Comparison of ENCODE assay signal across 11 cellular contexts in genomic region chr9:89661391-89661949, GRCh38.
DNase-seq lines count a peak whose midpoint lies in the region; ATAC-seq and TF ChIP-seq lines count a peak whose summit lies in the region.
"Had no signal": no experiment of that assay in that cellular context is flagged by ENCODE, and none has a peak within 500 bp of the region (broad histone marks: within the 10 kb centered on the region; RNA-seq: fewer than 3 reads in every experiment).

No MANE protein-coding gene starts in this region.

- H3K4me3 ChIP-seq in SK-N-MC (peak overlapping the region; percentile 55), neutrophil (ENCODE audit: low read depth in 1 of 2, low read length in 1 of 2) (peak overlapping the region; percentile 8 to 43)

- H3K27ac Mint-ChIP-seq in stimulated activated memory B cell treated with anti-CD40 and anti-IgM and Interleukin-4, amounts not matched to agents 10 μg/mL and 1 μg/mL and 100 μg/mL, for 72 hours = no peak overlapping the region
- H3K27ac Mint-ChIP-seq: activated naive CD8-positive, alpha-beta T cell treated with anti-CD3 and anti-CD28 coated beads, Interleukin-2, amount 50 U/mL, for 24 hours; CD4-positive, CD25-positive, alpha-beta regulatory T cell had no signal

- no peaks in the 10 kb centered on the region for H3K9me3 Mint-ChIP-seq in stimulated activated memory B cell treated with anti-CD40 and anti-IgM and Interleukin-4, amounts not matched to agents 10 μg/mL and 1 μg/mL and 100 μg/mL, for 72 hours
- H3K9me3 Mint-ChIP-seq: activated naive CD8-positive, alpha-beta T cell treated with anti-CD3 and anti-CD28 coated beads, Interleukin-2, amount 50 U/mL, for 24 hours had no signal

- H3K27ac ChIP-seq in SK-N-MC = no peak overlapping the region
- H3K27ac ChIP-seq in neutrophil = peak overlapping the region; percentile 99

- H3K9ac ChIP-seq in SK-N-MC (ENCODE audit: insufficient read length) = no peak overlapping the region

- H3K4me1 Mint-ChIP-seq in stimulated activated memory B cell treated with anti-CD40 and anti-IgM and Interleukin-4, amounts not matched to agents 10 μg/mL and 1 μg/mL and 100 μg/mL, for 72 hours = peaks cover 12% of the 10 kb centered on the region

- no peaks in the 10 kb centered on the region for H3K27me3 ChIP-seq in neutrophil

- DNase-seq in Ammon's horn (ENCODE audit: low spot score) (peak; percentile 49), SK-N-MC (ENCODE audit: low read depth, low spot score) (no peak), head of caudate nucleus (peak in 24 of 42 donors; percentile 28 to 66 (median 46)), LoVo (ENCODE audit: low spot score) (no peak), GM19240 (ENCODE audit: insufficient read length, low spot score) (no peak)
- DNase-seq in stimulated activated CD4-positive, alpha-beta T cell treated with anti-CD3 and anti-CD28 coated beads, Interleukin-1b, Interleukin-23, amount 100 ng/mL, for 48 hours = no peak
- DNase-seq: activated naive CD8-positive, alpha-beta T cell treated with anti-CD3 and anti-CD28 coated beads, Interleukin-2, amount 50 U/mL, for 24 hours; CD4-positive, CD25-positive, alpha-beta regulatory T cell; T-helper 2 cell had no signal

- H3K4me1 ChIP-seq in neutrophil (ENCODE audit: control insufficient read depth in 1 of 2, insufficient read depth in 1 of 2, low read depth in 1 of 2, low read length in 1 of 2) = peaks cover 100% of the 10 kb centered on the region in 2 experiments

- peaks cover 54% of the 10 kb centered on the region for H3K27me3 Mint-ChIP-seq in stimulated activated memory B cell treated with anti-CD40 and anti-IgM and Interleukin-4, amounts not matched to agents 10 μg/mL and 1 μg/mL and 100 μg/mL, for 72 hours
- H3K27me3 Mint-ChIP-seq: CD4-positive, CD25-positive, alpha-beta regulatory T cell had no signal

- intact Hi-C loops in head of caudate nucleus (cut with DNase I) = loop anchor here (5.0 kb wide), 1 partner anchor 54 kb away; the partner anchor contains the start of gene GADD45G

- H3K4me3 Mint-ChIP-seq in stimulated activated memory B cell treated with anti-CD40 and anti-IgM and Interleukin-4, amounts not matched to agents 10 μg/mL and 1 μg/mL and 100 μg/mL, for 72 hours = no peak overlapping the region
- H3K4me3 Mint-ChIP-seq: activated naive CD8-positive, alpha-beta T cell treated with anti-CD3 and anti-CD28 coated beads, Interleukin-2, amount 50 U/mL, for 24 hours had no signal

- H3K36me3 Mint-ChIP-seq in stimulated activated memory B cell treated with anti-CD40 and anti-IgM and Interleukin-4, amounts not matched to agents 10 μg/mL and 1 μg/mL and 100 μg/mL, for 72 hours = no peaks in the 10 kb centered on the region
- H3K36me3 Mint-ChIP-seq: CD4-positive, CD25-positive, alpha-beta regulatory T cell had no signal

- H3K36me3 ChIP-seq in SK-N-MC (ENCODE audit: insufficient read depth, low read length) (no peaks in the 10 kb centered on the region), neutrophil (no peaks in the 10 kb centered on the region)

- TF ChIP-seq CTCF in neutrophil (IDR thresholded peaks at IDR 0.05) = no peak

- H3K9me3 ChIP-seq in SK-N-MC (ENCODE audit: low read depth, low read length) (no peaks in the 10 kb centered on the region), neutrophil (no peaks in the 10 kb centered on the region)

- no peak for ATAC-seq in stimulated activated memory B cell treated with anti-CD40 and anti-IgM and Interleukin-4, amounts not matched to agents 10 μg/mL and 1 μg/mL and 100 μg/mL, for 72 hours
- ATAC-seq: activated naive CD8-positive, alpha-beta T cell treated with anti-CD3 and anti-CD28 coated beads, Interleukin-2, amount 50 U/mL, for 24 hours had no signal

Comparison
In these comparisons a context has a peak if more than half of its experiments do, and no peak if none do; other contexts are left out.
1. DNase-seq: peak in Ammon's horn (single experiment) and head of caudate nucleus (24 of 42); none in SK-N-MC (single experiment), LoVo (single experiment), GM19240 (single experiment) and stimulated activated CD4-positive, alpha-beta T cell treated with anti-CD3 and anti-CD28 coated beads, Interleukin-1b, Interleukin-23, amount 100 ng/mL, for 48 hours (single experiment).